Comparison of ENCODE assay signal across 10 cellular contexts in the genomic region with DNA sequence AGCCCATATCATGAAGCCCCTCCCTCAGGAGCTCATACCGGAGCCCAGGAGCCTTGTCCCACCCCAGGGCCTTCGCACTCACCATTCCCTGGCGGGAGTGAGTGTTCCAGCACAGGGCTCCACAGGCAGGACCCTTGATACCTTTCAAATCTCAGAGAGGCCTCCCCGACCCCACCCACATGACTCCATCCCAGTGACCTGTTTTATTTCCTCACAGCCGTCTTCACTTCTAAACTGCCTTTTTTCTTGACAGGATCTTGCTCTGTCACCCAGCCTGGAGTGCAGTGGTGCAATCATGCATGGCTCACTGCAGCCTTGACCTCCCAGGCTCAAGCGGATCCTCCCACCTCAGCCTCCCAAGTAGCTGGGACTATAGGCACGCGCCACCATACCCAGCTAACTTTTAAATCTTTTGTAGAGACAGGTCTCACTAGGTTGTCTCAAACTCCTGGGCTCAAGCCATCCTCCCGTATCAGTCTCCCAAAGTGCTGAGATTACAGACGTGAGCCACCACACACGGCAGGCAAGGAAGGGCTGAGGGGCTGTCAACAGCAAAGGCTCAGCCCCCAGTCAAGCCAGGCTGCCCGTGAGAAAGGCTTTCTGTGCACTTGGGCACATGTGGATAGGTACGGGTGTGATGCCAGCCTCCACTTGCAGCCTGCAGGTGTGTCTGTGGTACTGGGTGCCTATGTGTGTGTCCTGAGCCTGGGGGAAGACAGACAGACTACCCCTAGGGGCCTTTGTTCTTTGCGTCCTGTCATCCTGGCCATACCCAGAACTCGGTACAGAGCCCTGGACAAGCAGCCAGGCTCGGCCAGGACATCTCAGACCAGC. TPM values are rescaled to one million over a fixed set of nuclear protein-coding genes. Genes with fewer than 3 reads are reported as not detected.
DNase-seq lines count a peak whose midpoint lies in the region; ATAC-seq and TF ChIP-seq lines count a peak whose summit lies in the region.
"Had no signal": no experiment of that assay in that cellular context is flagged by ENCODE, and none has a peak within 500 bp of the region (broad histone marks: within the 10 kb centered on the region; RNA-seq: fewer than 3 reads in every experiment).

No MANE protein-coding gene starts in this region.

- H3K4me3 Mint-ChIP-seq in activated CD8-positive, alpha-beta memory T cell treated with anti-CD3 and anti-CD28 coated beads, Interleukin-2, amount 10 ng/mL, durations not matched to agents 7 days and 5 days: no peak overlapping the region
- peak overlapping the region in 1 of 2 donors; percentile 21 for H3K4me3 Mint-ChIP-seq in stimulated activated naive B cell treated with anti-CD40 and anti-IgM and Interleukin-4, amounts not matched to agents 10 μg/mL and 1 μg/mL and 100 μg/mL, for 72 hours
- H3K4me3 Mint-ChIP-seq: nephron had no signal

- no peaks in the 10 kb centered on the region for H3K9me2 ChIP-seq in PC-9 (ENCODE audit: insufficient read depth)

- H3K79me2 ChIP-seq in PC-9 (ENCODE audit: low read depth): peaks cover 20% of the 10 kb centered on the region

- CTCF ChIA-PET in activated CD8-positive, alpha-beta memory T cell treated with anti-CD3 and anti-CD28 coated beads, Interleukin-2, amount 10 ng/mL, durations not matched to agents 7 days and 5 days (lab: Charles Lee): interaction anchor here (0.9 to 12.8 kb wide), 7 partner anchors 7 to 440 kb away, joined by 3 to 254 read pairs (median 6); partner anchors contain the start of gene RPL3
- CTCF ChIA-PET in PC-9 (lab: Charles Lee): interaction anchor here (0.7 to 1.4 kb wide), 5 partner anchors 69 to 219 kb away, joined by 3 to 8 read pairs (median 5); partner anchors contain the start of gene MIEF1

- no peak overlapping the region for H3K4me3 ChIP-seq in PC-9

- no peaks in the 10 kb centered on the region for H3K27me3 Mint-ChIP-seq in activated CD8-positive, alpha-beta memory T cell treated with anti-CD3 and anti-CD28 coated beads, Interleukin-2, amount 10 ng/mL, durations not matched to agents 7 days and 5 days
- H3K27me3 Mint-ChIP-seq in stimulated activated naive B cell treated with anti-CD40 and anti-IgM and Interleukin-4, amounts not matched to agents 10 μg/mL and 1 μg/mL and 100 μg/mL, for 72 hours: no peaks in the 10 kb centered on the region
- H3K27me3 Mint-ChIP-seq: T-helper 17 cell had no signal

- no peaks in the 10 kb centered on the region for H3K9me3 Mint-ChIP-seq in activated CD8-positive, alpha-beta memory T cell treated with anti-CD3 and anti-CD28 coated beads, Interleukin-2, amount 10 ng/mL, durations not matched to agents 7 days and 5 days (ENCODE audit: low read depth)
- H3K9me3 Mint-ChIP-seq in stimulated activated naive B cell treated with anti-CD40 and anti-IgM and Interleukin-4, amounts not matched to agents 10 μg/mL and 1 μg/mL and 100 μg/mL, for 72 hours: peaks cover 0 to 3% of the 10 kb centered on the region in 2 donors
- H3K9me3 Mint-ChIP-seq: nephron had no signal

- peaks cover 38% of the 10 kb centered on the region for H4K20me1 ChIP-seq in PC-9 (ENCODE audit: insufficient read depth)

- POLR2A ChIA-PET in PC-9 (lab: Charles Lee; ENCODE audit: unreplicated experiment): interaction anchor here (0.6 to 1.0 kb wide), 3 partner anchors 139 to 143 kb away, joined by 3 to 4 read pairs (median 4); no protein-coding TSS in a partner anchor

- H3K27ac ChIP-seq in PC-9: peak overlapping the region; percentile 85

- H3F3A ChIP-seq in PC-9 (ENCODE audit: insufficient read depth, low read depth): peaks cover 87% of the 10 kb centered on the region

- H3K4me2 ChIP-seq in PC-9: peak overlapping the region; percentile 74

- H3K36me3 ChIP-seq in PC-9 (ENCODE audit: low read depth): peaks cover 34% of the 10 kb centered on the region

- peaks cover 33% of the 10 kb centered on the region for H3K36me3 Mint-ChIP-seq in activated CD8-positive, alpha-beta memory T cell treated with anti-CD3 and anti-CD28 coated beads, Interleukin-2, amount 10 ng/mL, durations not matched to agents 7 days and 5 days
- H3K36me3 Mint-ChIP-seq in stimulated activated naive B cell treated with anti-CD40 and anti-IgM and Interleukin-4, amounts not matched to agents 10 μg/mL and 1 μg/mL and 100 μg/mL, for 72 hours: peaks cover 31 to 82% of the 10 kb centered on the region in 2 donors

- intact Hi-C loops in PC-9 (cut with micrococcal nuclease; ENCODE audit: unreplicated experiment): loop anchor here (1.0 kb wide), 1 partner anchor 69 kb away; no protein-coding TSS in a partner anchor

- no TSS peak for BruUV-seq in PC-9 (replicated peaks; lab: Mats Ljungman, UMichigan)

- H3K4me1 Mint-ChIP-seq in activated CD8-positive, alpha-beta memory T cell treated with anti-CD3 and anti-CD28 coated beads, Interleukin-2, amount 10 ng/mL, durations not matched to agents 7 days and 5 days: peaks cover 29% of the 10 kb centered on the region
- peaks cover 35 to 46% of the 10 kb centered on the region in 2 donors for H3K4me1 Mint-ChIP-seq in stimulated activated naive B cell treated with anti-CD40 and anti-IgM and Interleukin-4, amounts not matched to agents 10 μg/mL and 1 μg/mL and 100 μg/mL, for 72 hours
- H3K4me1 Mint-ChIP-seq: nephron had no signal

- H3K27ac Mint-ChIP-seq in activated CD8-positive, alpha-beta memory T cell treated with anti-CD3 and anti-CD28 coated beads, Interleukin-2, amount 10 ng/mL, durations not matched to agents 7 days and 5 days: peak overlapping the region; percentile 41
- H3K27ac Mint-ChIP-seq in stimulated activated naive B cell treated with anti-CD40 and anti-IgM and Interleukin-4, amounts not matched to agents 10 μg/mL and 1 μg/mL and 100 μg/mL, for 72 hours: peak overlapping the region; percentile 80

- H2AFZ ChIP-seq in PC-9: no peak overlapping the region

- DNase-seq in activated CD8-positive, alpha-beta memory T cell treated with anti-CD3 and anti-CD28 coated beads, Interleukin-2, amount 10 ng/mL, durations not matched to agents 7 days and 5 days: no peak
- no peak for DNase-seq in activated CD8-positive, alpha-beta memory T cell treated with anti-CD3 and anti-CD28 coated beads, Interleukin-2, amount 50 U/mL, for 4 hours
- DNase-seq in PC-9: peak; percentile 24 to 54
- no peak for DNase-seq in stimulated activated naive B cell treated with anti-CD40 and anti-IgM and Interleukin-4, amounts not matched to agents 10 μg/mL and 1 μg/mL and 100 μg/mL, for 72 hours
- no peak for DNase-seq in inferior parietal cortex (ENCODE audit: extremely low spot score)
- DNase-seq in HPDE6-E6E7 (ENCODE audit: extremely low spot score): no peak
- no peak for DNase-seq in iPS-NIHi11 (ENCODE audit: low spot score)

- peaks cover 52% of the 10 kb centered on the region for H3K4me1 ChIP-seq in PC-9 (replicated peaks; ENCODE audit: insufficient read depth)

- H3K27me3 ChIP-seq in PC-9 (ENCODE audit: insufficient read depth, low read depth): no peaks in the 10 kb centered on the region

- peak; percentile 2 for ATAC-seq in activated CD8-positive, alpha-beta memory T cell treated with anti-CD3 and anti-CD28 coated beads, Interleukin-2, amount 10 ng/mL, durations not matched to agents 7 days and 5 days
- peak; percentile 12 for ATAC-seq in esophagus mucosa
- ATAC-seq in stimulated activated naive B cell treated with anti-CD40 and anti-IgM and Interleukin-4, amounts not matched to agents 10 μg/mL and 1 μg/mL and 100 μg/mL, for 72 hours (replicated peaks): peak in 1 of 2 donors; percentile 4

- no peak for TF ChIP-seq CTCF in PC-9 (conservative IDR thresholded peaks at IDR 0.05)

- H3K9me3 ChIP-seq in PC-9 (ENCODE audit: insufficient read depth, low read depth): no peaks in the 10 kb centered on the region

RNA-seq across cellular contexts. Expression of gene RPL3, which starts 9.3 kb away (rescaled TPM):
- total RNA-seq in activated CD8-positive, alpha-beta memory T cell treated with anti-CD3 and anti-CD28 coated beads, Interleukin-2, amount 10 ng/mL, durations not matched to agents 7 days and 5 days: 1,000 to 10,000 TPM; 1,571 to 1,769 TPM
- total RNA-seq in PC-9 (2021) (1,699 and 2,252 TPM in 2 replicates), esophagus mucosa (1,774 TPM)

RNA-seq across cellular contexts. Expression of gene SYNGR1, which starts 39.7 kb away (rescaled TPM):
- 10 to 100 TPM in 1 of 2 experiments, 1 to 10 TPM in 1; 4.2 to 16.0 TPM for total RNA-seq in activated CD8-positive, alpha-beta memory T cell treated with anti-CD3 and anti-CD28 coated beads, Interleukin-2, amount 10 ng/mL, durations not matched to agents 7 days and 5 days
- total RNA-seq in PC-9 (2021) (12.0 and 19.1 TPM in 2 replicates), esophagus mucosa (23.0 TPM)

Comparison
In these comparisons a context has a peak if more than half of its experiments do, and no peak if none do; other contexts are left out.
1. DNase-seq: peak in PC-9 (2 of 2); none in activated CD8-positive, alpha-beta memory T cell treated with anti-CD3 and anti-CD28 coated beads, Interleukin-2, amount 10 ng/mL, durations not matched to agents 7 days and 5 days (single experiment), activated CD8-positive, alpha-beta memory T cell treated with anti-CD3 and anti-CD28 coated beads, Interleukin-2, amount 50 U/mL, for 4 hours (single experiment), stimulated activated naive B cell treated with anti-CD40 and anti-IgM and Interleukin-4, amounts not matched to agents 10 μg/mL and 1 μg/mL and 100 μg/mL, for 72 hours (single experiment), inferior parietal cortex (single experiment), HPDE6-E6E7 (single experiment) and iPS-NIHi11 (single experiment).